22 cellular contexts compared by ENCODE assay signal in the genomic region with DNA sequence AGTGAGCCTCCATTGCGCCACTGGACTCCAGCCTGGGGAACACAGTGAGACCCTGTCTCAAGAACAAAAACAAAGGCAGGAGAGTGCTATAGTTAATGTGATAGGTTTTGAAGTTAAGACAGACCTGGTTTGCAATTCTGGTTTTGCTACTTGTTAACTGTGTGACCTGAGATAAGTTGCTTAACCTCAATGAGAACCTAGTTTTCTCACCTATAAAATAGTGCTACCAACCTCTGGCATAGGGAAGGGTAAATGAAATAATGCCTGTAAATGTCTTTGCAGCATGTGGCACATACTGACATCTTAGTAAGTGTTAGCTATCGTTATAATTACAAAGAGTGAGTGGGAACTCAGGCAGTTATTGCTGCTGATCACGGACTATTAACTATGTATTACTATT. TPM values are rescaled to one million over a fixed set of nuclear protein-coding genes. Genes with fewer than 3 reads are reported as not detected.
"Had no signal": no experiment of that assay in that cellular context is flagged by ENCODE, and none has a peak within 500 bp of the region (broad histone marks: within the 10 kb centered on the region; RNA-seq: fewer than 3 reads in every experiment).

No MANE protein-coding gene starts in this region.

- H3K27me3 Mint-ChIP-seq: IgD-negative memory B cell had no signal

- H3K27ac Mint-ChIP-seq: IgD-negative memory B cell had no signal

- H3K9me3 ChIP-seq: SJSA1, SK-N-SH had no signal

- H3K9me3 Mint-ChIP-seq: IgD-negative memory B cell had no signal

- ATAC-seq: K562 had no signal

- DNase-seq: Kasumi-1, MM.1S, NCI-H1092 treated with DMSO at 0.1 percent for 48 hours, NCI-H1436, NCI-H187, NCI-H2029, NCI-H2081 treated with DMSO at 0.1 percent for 48 hours, NCI-H2171, NCI-H226, NCI-H446, NCI-H510A, NCI-H524 treated with DMSO at 0.1 percent for 48 hours, NCI-H69, NCI-H774, Right ventricle myocardium superior, RPMI8226, SIG-M5, SK-N-SH had no signal

RNA-seq across cellular contexts. Expression of a gene that starts 39.7 kb away (rescaled TPM):
- total RNA-seq: K562, M059J, Right ventricle myocardium superior, SJSA1 had no signal

RNA-seq across cellular contexts. Expression of a gene that starts 56.1 kb away (rescaled TPM):
- total RNA-seq: M059J had no signal
